In genomic region chr20:24657211-24657610, GRCh38 we compare ENCODE assay signal across 18 cellular contexts.
A peak's percentile ranks its signal among the peaks of the same experiment; 100 is the strongest.
DNase-seq lines count a peak whose midpoint lies in the region; ATAC-seq and TF ChIP-seq lines count a peak whose summit lies in the region.
"Had no signal": no experiment of that assay in that cellular context is flagged by ENCODE, and none has a peak within 500 bp of the region (broad histone marks: within the 10 kb centered on the region; RNA-seq: fewer than 3 reads in every experiment).

No MANE protein-coding gene starts in this region.

- peak in 2 of 7 experiments; percentile 14 to 28 for TF ChIP-seq CTCF in body of pancreas (IDR thresholded peaks at IDR 0.05)

- no peaks in the 10 kb centered on the region for H3K27me3 ChIP-seq in body of pancreas
- H3K27me3 ChIP-seq: colonic mucosa, sigmoid colon had no signal

- H3K4me1 ChIP-seq in body of pancreas: no peaks in the 10 kb centered on the region
- H3K4me1 ChIP-seq: colonic mucosa, sigmoid colon had no signal

- 42 to 62% methylated on average over 8 of the region's 8 CpGs for WGBS in body of pancreas, 2 donors

- no peak overlapping the region for H3K27ac ChIP-seq in body of pancreas
- H3K27ac ChIP-seq: colonic mucosa, left ventricle myocardium inferior, sigmoid colon had no signal

- intact Hi-C loops in body of pancreas (cut with DNase I): no loop called here
- intact Hi-C loops in left colon (cut with DNase I, micrococcal nuclease): no loop called here

- no peak overlapping the region for H3K4me3 ChIP-seq in body of pancreas
- H3K4me3 ChIP-seq: colonic mucosa, GM23338, left ventricle myocardium inferior, sigmoid colon had no signal

- DNase-seq in A172 (ENCODE audit: low spot score) (peak; percentile 91), HT1080 (ENCODE audit: low read depth) (peak; percentile 12), body of pancreas (peak in 3 of 4 donors; percentile 13 to 58 (median 41)), mucosa of gallbladder (ENCODE audit: low spot score) (peak; percentile 38), AG08396 (ENCODE audit: low spot score) (no peak), HuH-7 (ENCODE audit: low spot score) (no peak), DMS153 treated with DMSO at 0.1 percent for 48 hours (lab: John Stamatoyannopoulos, UW; ENCODE audit: unreplicated experiment) (no peak), left colon (no peak)
- DNase-seq: activated CD4-positive, alpha-beta T cell treated with anti-CD3 and anti-CD28 coated beads for 48 hours; activated T-cell treated with anti-CD3 and anti-CD28 coated beads for 4 hours; colonic mucosa; left ventricle myocardium inferior; NCI-H82; sigmoid colon; stimulated activated naive CD8-positive, alpha-beta T cell treated with anti-CD3 and anti-CD28 coated beads, Interleukin-15, Interleukin-2, amounts not matched to agents 100 U/mL and 50 U/mL, for 24 hours had no signal

- ATAC-seq in body of pancreas: no peak
- ATAC-seq in left colon: no peak
- ATAC-seq: GM23338; natural killer cell treated with Interleukin-12 subunit alpha and Interleukin-12 subunit beta and Interleukin-15 and Interleukin-18, amount 100 ng/mL, for 72 hours; Right ventricle myocardium inferior; stimulated activated naive CD8-positive, alpha-beta T cell treated with anti-CD3 and anti-CD28 coated beads, Interleukin-15, Interleukin-2, amounts not matched to agents 100 U/mL and 50 U/mL, for 24 hours had no signal

- no peak for TF ChIP-seq POLR2A in body of pancreas (IDR thresholded peaks at IDR 0.05)

- no peaks in the 10 kb centered on the region for H3K36me3 ChIP-seq in body of pancreas (replicated peaks in 1 of 2; ENCODE audit: insufficient read depth in 1 of 2, low read depth in 2 of 2)
- H3K36me3 ChIP-seq: colonic mucosa, left ventricle myocardium inferior, sigmoid colon had no signal

- H3K9me3 ChIP-seq in body of pancreas: no peaks in the 10 kb centered on the region
- H3K9me3 ChIP-seq: colonic mucosa, left ventricle myocardium inferior, sigmoid colon had no signal

Comparison
In these comparisons a context has a peak if more than half of its experiments do, and no peak if none do; other contexts are left out.
1. DNase-seq: peak in A172 (single experiment), HT1080 (single experiment), body of pancreas (3 of 4) and mucosa of gallbladder (single experiment); none in AG08396 (single experiment), HuH-7 (single experiment), DMS153 treated with DMSO at 0.1 percent for 48 hours (single experiment) and left colon (0 of 2).